ENCODE assay signal across 8 cellular contexts in the genomic region with DNA sequence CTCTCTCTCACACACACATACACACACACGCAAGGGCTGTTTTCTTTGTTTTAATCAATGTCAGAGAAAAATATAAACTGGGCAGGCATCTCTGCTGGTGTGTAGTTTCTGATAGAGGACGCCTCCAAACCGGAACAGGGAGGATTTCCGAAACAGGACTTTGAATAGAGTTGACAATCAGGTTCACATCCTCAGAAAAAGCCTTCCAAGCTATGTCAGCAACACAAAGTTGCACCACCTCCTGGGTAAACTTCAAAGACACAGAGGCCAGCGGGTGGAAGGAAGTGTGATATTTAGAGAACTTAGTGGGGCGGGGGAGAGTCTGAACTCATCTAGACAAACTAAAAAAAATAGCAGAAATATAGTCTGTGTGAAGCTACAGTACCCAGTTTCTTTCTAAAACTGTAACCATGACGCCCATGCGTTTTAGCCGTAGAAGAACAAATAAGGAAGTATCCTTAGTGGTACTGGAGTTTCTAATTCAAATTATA. TPM values are rescaled to one million over a fixed set of nuclear protein-coding genes. Genes with fewer than 3 reads are reported as not detected.
DNase-seq lines count a peak whose midpoint lies in the region; ATAC-seq and TF ChIP-seq lines count a peak whose summit lies in the region.

No MANE protein-coding gene starts in this region.

- H3K27me3 ChIP-seq in HUES6 (ENCODE audit: control insufficient read depth, insufficient read depth, low read length), result peaks cover 64% of the 10 kb centered on the region
- peaks cover 0 to 32% (median 0%) of the 10 kb centered on the region in 45 donors for H3K27me3 ChIP-seq in dorsolateral prefrontal cortex

- intact Hi-C loops in dorsolateral prefrontal cortex (cut with DNase I), result loop anchor here (10.0 kb wide), 2 partner anchors 107 to 127 kb away; no protein-coding TSS in a partner anchor

- peaks cover 39% of the 10 kb centered on the region for H3K4me1 Mint-ChIP-seq in stimulated activated memory B cell treated with anti-CD40 and anti-IgM and Interleukin-4, amounts not matched to agents 10 μg/mL and 1 μg/mL and 100 μg/mL, for 72 hours

- DNase-seq in ELF-1 (ENCODE audit: low read depth, low spot score) (peak; percentile 25), dorsolateral prefrontal cortex (peak in 1 of 10 donors; percentile 31)
- DNase-seq in activated CD4-positive, CD25-positive, alpha-beta regulatory T cell treated with anti-CD3 and anti-CD28 coated beads, Interleukin-2, amount 50 U/mL, for 72 hours, result peak; percentile 43

- peak overlapping the region; percentile 78 for H3K4me3 ChIP-seq in HUES6 (ENCODE audit: low read depth, low read length)
- H3K4me3 ChIP-seq in dorsolateral prefrontal cortex, result peak overlapping the region; percentile 45 to 84 (median 65)
- H3K4me3 ChIP-seq in mesodermal cell (ENCODE audit: extremely low read depth, insufficient read depth, low read length, poor library complexity, severe bottlenecking), result peak overlapping the region; percentile 61

- ATAC-seq in stimulated activated memory B cell treated with anti-CD40 and anti-IgM and Interleukin-4, amounts not matched to agents 10 μg/mL and 1 μg/mL and 100 μg/mL, for 72 hours, result peak; percentile 54
- no peak for ATAC-seq in GM18502 (IDR thresholded peaks at IDR 0.05; ENCODE audit: poor library complexity, unreplicated experiment)
- ATAC-seq in HG02973 (IDR thresholded peaks at IDR 0.05; ENCODE audit: unreplicated experiment), result no peak

- no peaks in the 10 kb centered on the region for H3K9me3 Mint-ChIP-seq in stimulated activated memory B cell treated with anti-CD40 and anti-IgM and Interleukin-4, amounts not matched to agents 10 μg/mL and 1 μg/mL and 100 μg/mL, for 72 hours

- H3K27me3 Mint-ChIP-seq in stimulated activated memory B cell treated with anti-CD40 and anti-IgM and Interleukin-4, amounts not matched to agents 10 μg/mL and 1 μg/mL and 100 μg/mL, for 72 hours, result no peaks in the 10 kb centered on the region

- H3K9me3 ChIP-seq in HUES6 (ENCODE audit: control insufficient read depth, insufficient read depth, low read depth, low read length) (no peaks in the 10 kb centered on the region), mesodermal cell (ENCODE audit: control insufficient read depth, low read length) (no peaks in the 10 kb centered on the region)

- peaks cover 26% of the 10 kb centered on the region for H3K4me1 ChIP-seq in HUES6 (ENCODE audit: control insufficient read depth, insufficient read depth, low read length)
- no peaks in the 10 kb centered on the region for H3K4me1 ChIP-seq in mesodermal cell (ENCODE audit: control insufficient read depth, insufficient read depth, low read length, poor library complexity, severe bottlenecking)

- H3K36me3 ChIP-seq in HUES6 (ENCODE audit: control insufficient read depth, insufficient read depth, low read length) (no peaks in the 10 kb centered on the region), mesodermal cell (ENCODE audit: control insufficient read depth, insufficient read depth, low read length) (no peaks in the 10 kb centered on the region)

- 4% methylated on average over 4 of the region's 9 CpGs; no CpG with 5 or more reads in 1 of the 2 experiments for WGBS in mesodermal cell (ENCODE audit: insufficient coverage in 2 of 2), 2 experiments

- peak overlapping the region; percentile 98 for H3K4me3 Mint-ChIP-seq in stimulated activated memory B cell treated with anti-CD40 and anti-IgM and Interleukin-4, amounts not matched to agents 10 μg/mL and 1 μg/mL and 100 μg/mL, for 72 hours

- H3K27ac Mint-ChIP-seq in stimulated activated memory B cell treated with anti-CD40 and anti-IgM and Interleukin-4, amounts not matched to agents 10 μg/mL and 1 μg/mL and 100 μg/mL, for 72 hours, result peak overlapping the region; percentile 97

- no peak overlapping the region for H3K27ac ChIP-seq in HUES6 (ENCODE audit: low read depth, low read length)
- peak overlapping the region in 45 of 59 donors; percentile 22 to 83 (median 65) for H3K27ac ChIP-seq in dorsolateral prefrontal cortex
- peak overlapping the region; percentile 70 for H3K27ac ChIP-seq in mesodermal cell (ENCODE audit: low read depth, low read length, severe bottlenecking)

- H3K36me3 Mint-ChIP-seq in stimulated activated memory B cell treated with anti-CD40 and anti-IgM and Interleukin-4, amounts not matched to agents 10 μg/mL and 1 μg/mL and 100 μg/mL, for 72 hours, result peaks cover 14% of the 10 kb centered on the region

- H3K9ac ChIP-seq in HUES6 (ENCODE audit: low read length), result peak overlapping the region; percentile 34

- TF ChIP-seq CTCF in dorsolateral prefrontal cortex (IDR thresholded peaks at IDR 0.05 in 54 of 56, conservative IDR thresholded peaks at IDR 0.05 in 2 of 56; ENCODE audit: low read depth in 1 of 56, partially characterized antibody in 56 of 56), result no peak

RNA-seq across cellular contexts. Expression of a gene that starts 1.2 kb away (rescaled TPM):
- 10 to 100 TPM in 25 of 120 experiments, 1 to 10 TPM in 95; 2.7 to 16.8 (median 7.9) TPM for total RNA-seq in dorsolateral prefrontal cortex
- polyA plus RNA-seq in mesodermal cell (2013, experiment 1 of 2), result 6.2 TPM
- polyA plus RNA-seq in mesodermal cell (2013, experiment 2 of 2), result 5.4 TPM
